In genomic region chr20:3160418-3160817, GRCh38 we compare ENCODE assay signal across 8 cellular contexts. TPM values are rescaled to one million over a fixed set of nuclear protein-coding genes. Genes with fewer than 3 reads are reported as not detected.
A peak's percentile ranks its signal among the peaks of the same experiment; 100 is the strongest.
DNase-seq lines count a peak whose midpoint lies in the region; ATAC-seq, FAIRE-seq and TF ChIP-seq lines count a peak whose summit lies in the region.

No MANE protein-coding gene starts in this region.

- H3F3A ChIP-seq in DOHH2 (ENCODE audit: control insufficient read depth, insufficient read depth) (no peaks in the 10 kb centered on the region), Loucy (ENCODE audit: low read depth) (0 out of 2 replicates have a peak, but pooled peaks cover 2% of the 10 kb centered on the region)

- H3K36me3 ChIP-seq in DOHH2 (ENCODE audit: control insufficient read depth, low read length) (peaks cover 24% of the 10 kb centered on the region), Loucy (ENCODE audit: insufficient read depth, low read length) (no peaks in the 10 kb centered on the region), breast epithelium (no peaks in the 10 kb centered on the region), neuron (ENCODE audit: insufficient read depth, low read length) (peaks cover 3% of the 10 kb centered on the region), small intestine (ENCODE audit: control insufficient read depth in 2 of 2, insufficient read depth in 2 of 2, low read length in 2 of 2) (no peaks in the 10 kb centered on the region)

- TF ChIP-seq POLR2A in breast epithelium (IDR thresholded peaks at IDR 0.05) = no peak

- peak overlapping the region; percentile 93; the same call in 1 of the 2 replicates for H2AFZ ChIP-seq in Loucy (ENCODE audit: low read length)
- H2AFZ ChIP-seq in neuron (ENCODE audit: low read depth, low read length) = no peak overlapping the region

- H3K4me3 ChIP-seq in DOHH2 (ENCODE audit: low read length) (peak overlapping the region; percentile 99), Loucy (ENCODE audit: low read length, poor library complexity, severe bottlenecking) (peak overlapping the region; percentile 94), breast epithelium (peak overlapping the region; percentile 86 to 97 (median 94)), neuron (ENCODE audit: low read length) (peak overlapping the region; percentile 94), small intestine (ENCODE audit: low read depth in 1 of 2, low read length in 2 of 2) (peak overlapping the region in 1 of 2 donors; percentile 88)

- H3K27ac ChIP-seq in DOHH2 (ENCODE audit: low read depth, low read length) (no peak overlapping the region), breast epithelium (no peak overlapping the region), small intestine (ENCODE audit: low read depth in 1 of 2, low read length in 1 of 2) (no peak overlapping the region)

- DNase-seq in breast epithelium (ENCODE audit: low spot score in 2 of 2) (no peak), small intestine (no peak), EL (no peak)
- DNase-seq in stimulated activated CD4-positive, alpha-beta T cell treated with anti-CD3 and anti-CD28 coated beads, Interleukin-2, amount 100 ng/mL, for 24 hours = no peak

- H3K9me2 ChIP-seq in DOHH2 (replicated peaks; ENCODE audit: control insufficient read depth, low read length) = no peaks in the 10 kb centered on the region
- H3K9me2 ChIP-seq in Loucy (replicated peaks; ENCODE audit: low read depth, low read length) = no peaks in the 10 kb centered on the region

- H3K9me3 ChIP-seq in DOHH2 (ENCODE audit: control insufficient read depth, insufficient read depth, low read length) (no peaks in the 10 kb centered on the region), Loucy (ENCODE audit: insufficient read depth, low read depth, low read length) (no peaks in the 10 kb centered on the region), breast epithelium (no peaks in the 10 kb centered on the region), neuron (ENCODE audit: low read length) (no peaks in the 10 kb centered on the region), small intestine (ENCODE audit: control insufficient read depth, low read depth) (no peaks in the 10 kb centered on the region)

- H3K27me3 ChIP-seq in DOHH2 (ENCODE audit: control insufficient read depth, low read length) (no peaks in the 10 kb centered on the region), Loucy (ENCODE audit: insufficient read depth, low read length, poor library complexity, severe bottlenecking) (no peaks in the 10 kb centered on the region), breast epithelium (no peaks in the 10 kb centered on the region), neuron (ENCODE audit: insufficient read depth, low read length) (no peaks in the 10 kb centered on the region), small intestine (ENCODE audit: control insufficient read depth in 2 of 2, insufficient read depth in 2 of 2, low read length in 2 of 2) (no peaks in the 10 kb centered on the region)

- H4K20me1 ChIP-seq in DOHH2 (ENCODE audit: control insufficient read depth, insufficient read depth, low read depth, low read length) = peaks cover 20% of the 10 kb centered on the region
- peaks cover 40% of the 10 kb centered on the region for H4K20me1 ChIP-seq in Loucy (ENCODE audit: insufficient read depth, low read length, poor library complexity, severe bottlenecking)

- 90 to 92% (median 91%) methylated on average over 6 of the region's 6 CpGs for WGBS in small intestine, 3 donors

- no peak for TF ChIP-seq CTCF in DOHH2 (IDR thresholded peaks at IDR 0.05; ENCODE audit: low read depth, low read length, poor library complexity, severe bottlenecking)
- no peak for TF ChIP-seq CTCF in Loucy (conservative IDR thresholded peaks at IDR 0.05; ENCODE audit: low read length)
- TF ChIP-seq CTCF in breast epithelium (IDR thresholded peaks at IDR 0.05) = no peak

- H3K9ac ChIP-seq in Loucy (ENCODE audit: low read depth, low read length, poor library complexity, severe bottlenecking) = peak overlapping the region; percentile 95

- no peak for ATAC-seq in GM21717 (IDR thresholded peaks at IDR 0.05; ENCODE audit: unreplicated experiment)

- H3K79me2 ChIP-seq in DOHH2 (ENCODE audit: control insufficient read depth, low read length) (peaks cover 47% of the 10 kb centered on the region), Loucy (ENCODE audit: insufficient read depth, low read length) (peaks cover 48% of the 10 kb centered on the region)

- FAIRE-seq in small intestine (lab: Jason Lieb, UNC) = no peak

- H3K4me2 ChIP-seq in DOHH2 (ENCODE audit: low read length) = peak overlapping the region; percentile 86
- H3K4me2 ChIP-seq in Loucy (ENCODE audit: low read depth, low read length, poor library complexity, severe bottlenecking) = peak overlapping the region; percentile 91

- intact Hi-C loops in breast epithelium (cut with DNase I; ENCODE audit: low total_unique reads) = no loop called here

- H3K4me1 ChIP-seq in DOHH2 (ENCODE audit: control insufficient read depth, low read length) (peaks cover 35% of the 10 kb centered on the region), Loucy (ENCODE audit: insufficient read depth, low read length, poor library complexity, severe bottlenecking) (peaks cover 29% of the 10 kb centered on the region), breast epithelium (peaks cover 15 to 19% of the 10 kb centered on the region in 2 donors), neuron (ENCODE audit: insufficient read depth, low read length) (peaks cover 15% of the 10 kb centered on the region), small intestine (ENCODE audit: control insufficient read depth in 2 of 2, insufficient read depth in 1 of 2, low read depth in 1 of 2, low read length in 1 of 2) (peaks cover 8 to 10% of the 10 kb centered on the region in 2 donors)

RNA-seq across cellular contexts. Expression of gene FASTKD5, which starts 0.8 kb away (rescaled TPM):
- 10 to 100 TPM; 15.4 to 18.3 (median 16.3) TPM for total RNA-seq in breast epithelium
- polyA plus RNA-seq in small intestine = 10 to 100 TPM; 11.3 to 13.7 (median 12.5) TPM

RNA-seq across cellular contexts. Expression of gene UBOX5, which starts 0.8 kb away (rescaled TPM):
- total RNA-seq in breast epithelium = 1 to 10 TPM; 5.9 to 8.9 (median 6.6) TPM
- 1 to 10 TPM; 4.0 to 4.6 (median 4.2) TPM for polyA plus RNA-seq in small intestine

RNA-seq across cellular contexts. Expression of gene LZTS3, which starts 12.9 kb away (rescaled TPM):
- total RNA-seq in breast epithelium = 10 to 100 TPM in 2 of 3 donors, 1 to 10 TPM in 1; 9.3 to 12.1 (median 11.3) TPM
- polyA plus RNA-seq in small intestine = 10 to 100 TPM in 1 of 3 donors, 1 to 10 TPM in 2; 7.3 to 19.9 (median 8.9) TPM

RNA-seq across cellular contexts. Expression of gene DDRGK1, which starts 44.1 kb away (rescaled TPM):
- 10 to 100 TPM; 87.1 to 91.8 (median 89.8) TPM for total RNA-seq in breast epithelium
- 10 to 100 TPM; 37.1 to 96.9 (median 55.1) TPM for polyA plus RNA-seq in small intestine

RNA-seq across cellular contexts. Expression of gene ITPA, which starts 48.9 kb away (rescaled TPM):
- 10 to 100 TPM; 35.2 to 43.6 (median 39.1) TPM for total RNA-seq in breast epithelium
- polyA plus RNA-seq in small intestine = 10 to 100 TPM; 67.6 to 97.0 (median 71.8) TPM
